Comparison of ENCODE assay signal across 1 cellular context in the genomic region with DNA sequence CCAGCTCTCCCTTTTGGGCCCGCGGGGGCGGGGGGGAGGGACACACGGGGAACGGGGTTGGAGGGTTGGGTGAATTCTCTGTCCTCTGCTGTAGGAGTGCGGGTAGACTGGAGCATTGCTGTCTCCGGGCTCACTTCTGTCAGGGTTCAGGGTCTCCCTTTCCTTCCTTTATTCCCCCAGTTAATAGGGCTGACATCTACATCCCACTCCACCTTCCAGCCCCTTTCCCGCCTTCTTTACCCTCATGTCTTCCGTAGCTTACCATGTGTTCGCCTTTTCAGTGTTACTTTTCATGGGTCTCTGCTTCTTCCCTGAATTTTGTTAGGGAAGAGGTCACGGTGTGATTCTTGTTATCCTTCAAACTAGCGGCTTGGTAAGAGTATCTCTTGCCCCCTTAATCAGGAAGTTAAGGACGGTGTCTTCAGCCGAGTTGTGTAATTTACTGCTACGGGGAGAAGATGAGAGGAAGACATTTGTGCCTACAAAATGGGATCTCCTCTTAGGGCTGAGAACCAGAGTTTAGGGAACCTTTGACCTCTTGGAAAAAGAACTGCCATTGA.
TF ChIP-seq lines count a peak whose summit lies in the region.

No MANE protein-coding gene starts in this region.

TF ChIP-seq in K562, 482 proteins besides CTCF, POLR2A, EP300 and RAD21 (continued from another document and continues in another):
- TF ChIP-seq, protein P1, sequence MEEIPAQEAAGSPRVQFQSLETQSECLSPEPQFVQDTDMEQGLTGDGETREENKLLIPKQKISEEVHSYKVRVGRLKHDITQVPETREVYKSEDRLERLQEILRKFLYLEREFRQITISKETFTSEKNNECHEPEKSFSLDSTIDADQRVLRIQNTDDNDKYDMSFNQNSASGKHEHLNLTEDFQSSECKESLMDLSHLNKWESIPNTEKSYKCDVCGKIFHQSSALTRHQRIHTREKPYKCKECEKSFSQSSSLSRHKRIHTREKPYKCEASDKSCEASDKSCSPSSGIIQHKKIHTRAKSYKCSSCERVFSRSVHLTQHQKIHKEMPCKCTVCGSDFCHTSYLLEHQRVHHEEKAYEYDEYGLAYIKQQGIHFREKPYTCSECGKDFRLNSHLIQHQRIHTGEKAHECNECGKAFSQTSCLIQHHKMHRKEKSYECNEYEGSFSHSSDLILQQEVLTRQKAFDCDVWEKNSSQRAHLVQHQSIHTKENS (CRISPR knock-in tag; IDR thresholded peaks at IDR 0.05): no peak
- 0 out of 4 replicates have a peak, but pooled peaks of 1 of the 2 experiments have one; percentile 6 for TF ChIP-seq MLX (CRISPR knock-in tag; conservative IDR thresholded peaks at IDR 0.05)
- no peak for TF ChIP-seq MCM2 (IDR thresholded peaks at IDR 0.05; ENCODE audit: low read depth)
- TF ChIP-seq ZNF561 (CRISPR knock-in tag; conservative IDR thresholded peaks at IDR 0.05): no peak
- TF ChIP-seq RERE (CRISPR knock-in tag; IDR thresholded peaks at IDR 0.05; ENCODE audit: borderline replicate concordance): 0 out of 2 replicates have a peak, but pooled peaks have one; percentile 34
- no peak for TF ChIP-seq ZNF354B (CRISPR knock-in tag; IDR thresholded peaks at IDR 0.05)
- no peak for TF ChIP-seq RBM22 (IDR thresholded peaks at IDR 0.05; ENCODE audit: low read depth, low read length, poor library complexity, severe bottlenecking)
- no peak for TF ChIP-seq TSHZ1 (CRISPR knock-in tag; IDR thresholded peaks at IDR 0.05)
- TF ChIP-seq, protein P2, sequence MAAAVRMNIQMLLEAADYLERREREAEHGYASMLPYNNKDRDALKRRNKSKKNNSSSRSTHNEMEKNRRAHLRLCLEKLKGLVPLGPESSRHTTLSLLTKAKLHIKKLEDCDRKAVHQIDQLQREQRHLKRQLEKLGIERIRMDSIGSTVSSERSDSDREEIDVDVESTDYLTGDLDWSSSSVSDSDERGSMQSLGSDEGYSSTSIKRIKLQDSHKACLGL (CRISPR knock-in tag; IDR thresholded peaks at IDR 0.05; ENCODE audit: borderline replicate concordance, poor library complexity, severe bottlenecking): no peak
- TF ChIP-seq ZNF551 (CRISPR knock-in tag; IDR thresholded peaks at IDR 0.05): no peak
- no peak for TF ChIP-seq SETDB1 (IDR thresholded peaks at IDR 0.05; ENCODE audit: low read length)
- TF ChIP-seq YBX1 (IDR thresholded peaks at IDR 0.05): no peak
- no peak for TF ChIP-seq ZNF79 (CRISPR knock-in tag; IDR thresholded peaks at IDR 0.05; ENCODE audit: low read depth)
- TF ChIP-seq TSC22D4 (tag; IDR thresholded peaks at IDR 0.05): no peak
- TF ChIP-seq CBX1 (IDR thresholded peaks at IDR 0.05; ENCODE audit: low read depth): no peak
- no peak for TF ChIP-seq ZNF217 (CRISPR knock-in tag; IDR thresholded peaks at IDR 0.05)
- no peak for TF ChIP-seq ZNF253 (CRISPR knock-in tag; conservative IDR thresholded peaks at IDR 0.05)
- no peak for TF ChIP-seq NFE2L1 (tag; IDR thresholded peaks at IDR 0.05; ENCODE audit: borderline replicate concordance, low read depth)
- no peak for TF ChIP-seq BHLHE40 (IDR thresholded peaks at IDR 0.05; ENCODE audit: low read length)
- TF ChIP-seq, protein P3, sequence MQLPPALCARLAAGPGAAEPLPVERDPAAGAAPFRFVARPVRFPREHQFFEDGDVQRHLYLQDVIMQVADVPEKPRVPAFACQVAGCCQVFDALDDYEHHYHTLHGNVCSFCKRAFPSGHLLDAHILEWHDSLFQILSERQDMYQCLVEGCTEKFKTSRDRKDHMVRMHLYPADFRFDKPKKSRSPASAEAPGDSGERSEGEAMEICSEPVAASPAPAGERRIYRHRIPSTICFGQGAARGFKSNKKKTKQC (CRISPR knock-in tag; IDR thresholded peaks at IDR 0.05): no peak; the same call in 1 of the 2 replicates
- TF ChIP-seq, protein P4, sequence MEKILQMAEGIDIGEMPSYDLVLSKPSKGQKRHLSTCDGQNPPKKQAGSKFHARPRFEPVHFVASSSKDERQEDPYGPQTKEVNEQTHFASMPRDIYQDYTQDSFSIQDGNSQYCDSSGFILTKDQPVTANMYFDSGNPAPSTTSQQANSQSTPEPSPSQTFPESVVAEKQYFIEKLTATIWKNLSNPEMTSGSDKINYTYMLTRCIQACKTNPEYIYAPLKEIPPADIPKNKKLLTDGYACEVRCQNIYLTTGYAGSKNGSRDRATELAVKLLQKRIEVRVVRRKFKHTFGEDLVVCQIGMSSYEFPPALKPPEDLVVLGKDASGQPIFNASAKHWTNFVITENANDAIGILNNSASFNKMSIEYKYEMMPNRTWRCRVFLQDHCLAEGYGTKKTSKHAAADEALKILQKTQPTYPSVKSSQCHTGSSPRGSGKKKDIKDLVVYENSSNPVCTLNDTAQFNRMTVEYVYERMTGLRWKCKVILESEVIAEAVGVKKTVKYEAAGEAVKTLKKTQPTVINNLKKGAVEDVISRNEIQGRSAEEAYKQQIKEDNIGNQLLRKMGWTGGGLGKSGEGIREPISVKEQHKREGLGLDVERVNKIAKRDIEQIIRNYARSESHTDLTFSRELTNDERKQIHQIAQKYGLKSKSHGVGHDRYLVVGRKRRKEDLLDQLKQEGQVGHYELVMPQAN (IDR thresholded peaks at IDR 0.05; ENCODE audit: borderline replicate concordance): peak; percentile 78; the same call in 1 of the 2 replicates
- TF ChIP-seq SRSF1 (IDR thresholded peaks at IDR 0.05; ENCODE audit: low read depth, low read length): no peak
- TF ChIP-seq TCFL5 (CRISPR knock-in tag; conservative IDR thresholded peaks at IDR 0.05): no peak
- TF ChIP-seq HDAC2 (IDR thresholded peaks at IDR 0.05): peak; percentile 52; the same call in 1 of the 2 replicates
- peak; percentile 71 for TF ChIP-seq ASH1L (IDR thresholded peaks at IDR 0.05; ENCODE audit: borderline replicate concordance, low read depth, partially characterized antibody)
- no peak for TF ChIP-seq RBFOX2 (IDR thresholded peaks at IDR 0.05; ENCODE audit: low read depth, low read length)
- TF ChIP-seq, protein P5, sequence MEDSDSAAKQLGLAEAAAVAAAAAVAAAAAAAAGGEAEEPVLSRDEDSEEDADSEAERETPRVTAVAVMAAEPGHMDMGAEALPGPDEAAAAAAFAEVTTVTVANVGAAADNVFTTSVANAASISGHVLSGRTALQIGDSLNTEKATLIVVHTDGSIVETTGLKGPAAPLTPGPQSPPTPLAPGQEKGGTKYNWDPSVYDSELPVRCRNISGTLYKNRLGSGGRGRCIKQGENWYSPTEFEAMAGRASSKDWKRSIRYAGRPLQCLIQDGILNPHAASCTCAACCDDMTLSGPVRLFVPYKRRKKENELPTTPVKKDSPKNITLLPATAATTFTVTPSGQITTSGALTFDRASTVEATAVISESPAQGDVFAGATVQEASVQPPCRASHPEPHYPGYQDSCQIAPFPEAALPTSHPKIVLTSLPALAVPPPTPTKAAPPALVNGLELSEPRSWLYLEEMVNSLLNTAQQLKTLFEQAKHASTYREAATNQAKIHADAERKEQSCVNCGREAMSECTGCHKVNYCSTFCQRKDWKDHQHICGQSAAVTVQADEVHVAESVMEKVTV (CRISPR knock-in tag; IDR thresholded peaks at IDR 0.05): no peak
- TF ChIP-seq, protein P6, sequence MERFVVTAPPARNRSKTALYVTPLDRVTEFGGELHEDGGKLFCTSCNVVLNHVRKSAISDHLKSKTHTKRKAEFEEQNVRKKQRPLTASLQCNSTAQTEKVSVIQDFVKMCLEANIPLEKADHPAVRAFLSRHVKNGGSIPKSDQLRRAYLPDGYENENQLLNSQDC (CRISPR knock-in tag; IDR thresholded peaks at IDR 0.05): no peak
- no peak; the same call in 1 of the 2 replicates for TF ChIP-seq SMARCC2 (IDR thresholded peaks at IDR 0.05; ENCODE audit: low read depth)
- no peak for TF ChIP-seq NCOA6 (IDR thresholded peaks at IDR 0.05)
- peak; percentile 92 for TF ChIP-seq MAX (CRISPR knock-in tag; IDR thresholded peaks at IDR 0.05)
- no peak for TF ChIP-seq ZNF316 (IDR thresholded peaks at IDR 0.05)
- no peak for TF ChIP-seq CBFA2T2 (conservative IDR thresholded peaks at IDR 0.05)
- TF ChIP-seq, protein P7, sequence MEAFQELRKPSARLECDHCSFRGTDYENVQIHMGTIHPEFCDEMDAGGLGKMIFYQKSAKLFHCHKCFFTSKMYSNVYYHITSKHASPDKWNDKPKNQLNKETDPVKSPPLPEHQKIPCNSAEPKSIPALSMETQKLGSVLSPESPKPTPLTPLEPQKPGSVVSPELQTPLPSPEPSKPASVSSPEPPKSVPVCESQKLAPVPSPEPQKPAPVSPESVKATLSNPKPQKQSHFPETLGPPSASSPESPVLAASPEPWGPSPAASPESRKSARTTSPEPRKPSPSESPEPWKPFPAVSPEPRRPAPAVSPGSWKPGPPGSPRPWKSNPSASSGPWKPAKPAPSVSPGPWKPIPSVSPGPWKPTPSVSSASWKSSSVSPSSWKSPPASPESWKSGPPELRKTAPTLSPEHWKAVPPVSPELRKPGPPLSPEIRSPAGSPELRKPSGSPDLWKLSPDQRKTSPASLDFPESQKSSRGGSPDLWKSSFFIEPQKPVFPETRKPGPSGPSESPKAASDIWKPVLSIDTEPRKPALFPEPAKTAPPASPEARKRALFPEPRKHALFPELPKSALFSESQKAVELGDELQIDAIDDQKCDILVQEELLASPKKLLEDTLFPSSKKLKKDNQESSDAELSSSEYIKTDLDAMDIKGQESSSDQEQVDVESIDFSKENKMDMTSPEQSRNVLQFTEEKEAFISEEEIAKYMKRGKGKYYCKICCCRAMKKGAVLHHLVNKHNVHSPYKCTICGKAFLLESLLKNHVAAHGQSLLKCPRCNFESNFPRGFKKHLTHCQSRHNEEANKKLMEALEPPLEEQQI (IDR thresholded peaks at IDR 0.05): no peak
- peak; percentile 64; the same call in 1 of the 2 replicates for TF ChIP-seq SMARCE1 (IDR thresholded peaks at IDR 0.05)
- no peak for TF ChIP-seq BRD4 (IDR thresholded peaks at IDR 0.05)
- TF ChIP-seq JUNB (CRISPR knock-in tag; conservative IDR thresholded peaks at IDR 0.05): no peak
- TF ChIP-seq ZNF445 (CRISPR knock-in tag; IDR thresholded peaks at IDR 0.05; ENCODE audit: low read depth): no peak
- peak; percentile 10; the same call in 1 of the 2 replicates for TF ChIP-seq TEAD4 (IDR thresholded peaks at IDR 0.05; ENCODE audit: low read length)
- peak; percentile 81; the same call in 1 of the 2 replicates for TF ChIP-seq TEAD4 (CRISPR knock-in tag; IDR thresholded peaks at IDR 0.05; ENCODE audit: borderline replicate concordance)
- no peak for TF ChIP-seq NFYB (IDR thresholded peaks at IDR 0.05; ENCODE audit: extremely low read depth, insufficient read length)
- no peak for TF ChIP-seq E2F3 (CRISPR knock-in tag; IDR thresholded peaks at IDR 0.05)
